In genomic region chrX:23902419-23902818, GRCh38 we compare ENCODE assay signal across 8 cellular contexts. TPM values are rescaled to one million over a fixed set of nuclear protein-coding genes. Genes with fewer than 3 reads are reported as not detected.
DNase-seq lines count a peak whose midpoint lies in the region; ATAC-seq and FAIRE-seq lines count a peak whose summit lies in the region.

No MANE protein-coding gene starts in this region.

- WGBS in esophagus, 2 donors = 2% methylated on average over 2 of the region's 2 CpGs

- intact Hi-C loops in naive thymus-derived CD4-positive, alpha-beta T cell (cut with micrococcal nuclease) = loop anchor here (1.0 to 10.0 kb wide), 5 partner anchors 120 to 265 kb away; partner anchors contain the start of gene PRDX4 (in 1 of the 2)

- no peak overlapping the region for H3K4me3 Mint-ChIP-seq in naive thymus-derived CD4-positive, alpha-beta T cell

- peak overlapping the region; percentile 42 to 53 for H3K27ac ChIP-seq in esophagus (ENCODE audit: low read depth in 2 of 2, low read length in 1 of 2)
- no peak overlapping the region for H3K27ac ChIP-seq in naive thymus-derived CD4-positive, alpha-beta T cell (ENCODE audit: low read depth, low read length)

- no peaks in the 10 kb centered on the region for H3K4me1 ChIP-seq in esophagus (ENCODE audit: control insufficient read depth in 2 of 2, insufficient read depth in 2 of 2, low read length in 1 of 2)
- peaks cover 0 to 5% of the 10 kb centered on the region in 2 donors for H3K4me1 ChIP-seq in naive thymus-derived CD4-positive, alpha-beta T cell (ENCODE audit: control insufficient read depth in 2 of 2, insufficient read depth in 2 of 2, low read length in 2 of 2)

- peak; percentile 88 for FAIRE-seq in HTR-8/SVneo (lab: Jason Lieb, UNC)

- H3K27me3 Mint-ChIP-seq in naive thymus-derived CD4-positive, alpha-beta T cell = no peaks in the 10 kb centered on the region

- no peaks in the 10 kb centered on the region for H3K9me3 ChIP-seq in esophagus (ENCODE audit: control insufficient read depth in 2 of 2, insufficient read depth in 1 of 2, low read depth in 1 of 2, low read length in 1 of 2)
- no peaks in the 10 kb centered on the region for H3K9me3 ChIP-seq in naive thymus-derived CD4-positive, alpha-beta T cell (ENCODE audit: control insufficient read depth in 2 of 3, low read length in 3 of 3)

- peak; percentile 62 for ATAC-seq in naive thymus-derived CD4-positive, alpha-beta T cell
- ATAC-seq in GM21515 (IDR thresholded peaks at IDR 0.05; ENCODE audit: unreplicated experiment) (no peak), GM21576 (IDR thresholded peaks at IDR 0.05; ENCODE audit: unreplicated experiment) (no peak)
- ATAC-seq in stimulated activated naive CD8-positive, alpha-beta T cell treated with anti-CD3 and anti-CD28 coated beads, Interleukin-15, Interleukin-2, amounts not matched to agents 100 U/mL and 50 U/mL, for 24 hours = no peak

- H3K27ac Mint-ChIP-seq in naive thymus-derived CD4-positive, alpha-beta T cell = no peak overlapping the region

- no peak overlapping the region for H3K4me3 ChIP-seq in esophagus (ENCODE audit: low read depth in 1 of 2, low read length in 2 of 2)
- no peak overlapping the region for H3K4me3 ChIP-seq in naive thymus-derived CD4-positive, alpha-beta T cell (ENCODE audit: low read length)

- POLR2A ChIA-PET in naive thymus-derived CD4-positive, alpha-beta T cell (lab: Charles Lee) = interaction anchor here (0.7 to 2.1 kb wide), 6 partner anchors 119 to 159 kb away, joined by 3 to 16 read pairs (median 4); partner anchors contain the start of genes ACOT9, EIF2S3 and SAT1

- peaks cover 0 to 11% (median 1%) of the 10 kb centered on the region in 7 donors for H3K4me1 Mint-ChIP-seq in naive thymus-derived CD4-positive, alpha-beta T cell

- no peaks in the 10 kb centered on the region for H3K36me3 ChIP-seq in esophagus (ENCODE audit: control insufficient read depth in 2 of 2, insufficient read depth in 2 of 2, low read length in 1 of 2)
- H3K36me3 ChIP-seq in naive thymus-derived CD4-positive, alpha-beta T cell (ENCODE audit: control insufficient read depth in 2 of 3, insufficient read depth in 3 of 3, low read length in 3 of 3) = no peaks in the 10 kb centered on the region

- CTCF ChIA-PET in naive thymus-derived CD4-positive, alpha-beta T cell (lab: Charles Lee) = interaction anchor here (0.5 to 3.2 kb wide), 17 partner anchors 20 to 793 kb away, joined by 3 to 36 read pairs (median 5); partner anchors contain the start of genes EIF2S3 and SAT1

- H3K27me3 ChIP-seq in esophagus (ENCODE audit: control insufficient read depth in 1 of 2, insufficient read depth in 2 of 2, low read length in 2 of 2) = no peaks in the 10 kb centered on the region
- H3K27me3 ChIP-seq in naive thymus-derived CD4-positive, alpha-beta T cell (ENCODE audit: control insufficient read depth in 2 of 2, insufficient read depth in 2 of 2, low read length in 2 of 2) = no peaks in the 10 kb centered on the region

- peaks cover 0 to 3% (median 0%) of the 10 kb centered on the region in 5 donors for H3K36me3 Mint-ChIP-seq in naive thymus-derived CD4-positive, alpha-beta T cell

- H3K9me3 Mint-ChIP-seq in naive thymus-derived CD4-positive, alpha-beta T cell = no peaks in the 10 kb centered on the region

- DNase-seq in DMS114 treated with DMSO at 0.1 percent for 48 hours (lab: John Stamatoyannopoulos, UW; ENCODE audit: unreplicated experiment) (peak; percentile 31), HTR-8/SVneo (ENCODE audit: insufficient read length, low spot score) (peak; percentile 61), RPMI7951 (ENCODE audit: low read depth) (peak; percentile 65)
- peak in 5 of 9 donors; percentile 25 to 41 (median 33) for DNase-seq in naive thymus-derived CD4-positive, alpha-beta T cell
- no peak for DNase-seq in stimulated activated naive CD8-positive, alpha-beta T cell treated with anti-CD3 and anti-CD28 coated beads, Interleukin-15, Interleukin-2, amounts not matched to agents 100 U/mL and 50 U/mL, for 24 hours

RNA-seq across cellular contexts. Expression of gene APOO, which starts 5.3 kb away (rescaled TPM):
- total RNA-seq in RPMI7951 (2014; rRNA removed; shearing (Covaris generic)) = 40.1 and 41.8 TPM in 2 replicates
- 10 to 100 TPM; 12.7 to 15.8 TPM for polyA plus RNA-seq in esophagus
- total RNA-seq in naive thymus-derived CD4-positive, alpha-beta T cell = 10 to 100 TPM in 2 of 5 experiments, 1 to 10 TPM in 3; 5.4 to 19.2 (median 7.5) TPM
- 10 to 100 TPM; 16.2 to 21.2 TPM for polyA plus RNA-seq in naive thymus-derived CD4-positive, alpha-beta T cell

RNA-seq across cellular contexts. Expression of gene CXorf58, which starts 5.4 kb away (rescaled TPM):
- total RNA-seq in RPMI7951 (2014; rRNA removed; shearing (Covaris generic)) = not detected in 2 replicates
- polyA plus RNA-seq in esophagus = under 1 TPM; 0.02 to 0.06 TPM
- total RNA-seq in naive thymus-derived CD4-positive, alpha-beta T cell = not detected
- polyA plus RNA-seq in naive thymus-derived CD4-positive, alpha-beta T cell = not detected
